ENCODE assay signal across 8 cellular contexts in genomic region chr11:34916810-34917780, GRCh38. TPM values are rescaled to one million over a fixed set of nuclear protein-coding genes. Genes with fewer than 3 reads are reported as not detected.
DNase-seq lines count a peak whose midpoint lies in the region; TF ChIP-seq lines count a peak whose summit lies in the region.

No MANE protein-coding gene starts in this region.

- peak overlapping the region; percentile 86 for H2AFZ ChIP-seq in GM23248

- H3K9me3 ChIP-seq in GM23248 (ENCODE audit: low read depth): no peaks in the 10 kb centered on the region
- H3K9me3 ChIP-seq in transverse colon: no peaks in the 10 kb centered on the region

- H3K79me2 ChIP-seq in GM23248 (ENCODE audit: insufficient read depth): peaks cover 86% of the 10 kb centered on the region

- H3F3A ChIP-seq in GM23248 (ENCODE audit: insufficient read depth): peaks cover 20% of the 10 kb centered on the region

- 9% methylated on average over 24 to 26 of the region's 26 CpGs for WGBS in GM23248 (ENCODE audit: low coverage in 1 of 2, low lambda C conversion rate in 2 of 2, missing lambda C conversion rate in 2 of 2), 2 experiments
- WGBS in lower leg skin, 2 donors: 11 to 12% methylated on average over 25 to 26 of the region's 26 CpGs
- WGBS in transverse colon (ENCODE audit: low coverage in 1 of 2), 2 donors: 12 to 38% methylated on average over 9 to 26 of the region's 26 CpGs

- no peak for TF ChIP-seq CTCF in cardiac fibroblast (IDR thresholded peaks at IDR 0.05; ENCODE audit: low read depth, low read length)
- TF ChIP-seq CTCF in lower leg skin (IDR thresholded peaks at IDR 0.05): no peak
- no peak for TF ChIP-seq CTCF in transverse colon (IDR thresholded peaks at IDR 0.05)

- in situ Hi-C loops in GM23248 (cut with MboI) (no loop called here), transverse colon (cut with MboI; ENCODE audit: low pct_ligation_motif_present in 1 of 4, low pct_unique_long_range_greater_than_20kb in 1 of 4, low sequenced_read_pairs in 3 of 4) (no loop called here)

- H3K4me1 ChIP-seq in GM23248 (ENCODE audit: insufficient read depth) (peaks cover 38% of the 10 kb centered on the region), transverse colon (peaks cover 9 to 30% (median 18%) of the 10 kb centered on the region in 4 donors)

- no peaks in the 10 kb centered on the region for H3K9me2 ChIP-seq in GM23248 (ENCODE audit: insufficient read depth)

- no peak for TF ChIP-seq POLR2A in lower leg skin (IDR thresholded peaks at IDR 0.05)
- TF ChIP-seq POLR2A in transverse colon (IDR thresholded peaks at IDR 0.05): no peak

- peak overlapping the region; percentile 96 for H3K9ac ChIP-seq in GM23248

- no peak for TF ChIP-seq EP300 in transverse colon (IDR thresholded peaks at IDR 0.05; ENCODE audit: low read depth)

- H3K27me3 ChIP-seq in GM23248 (replicated peaks; ENCODE audit: insufficient read depth): no peaks in the 10 kb centered on the region
- no peaks in the 10 kb centered on the region for H3K27me3 ChIP-seq in transverse colon

- intact Hi-C loops in lower leg skin (cut with DNase I; ENCODE audit: low total_unique reads): no loop called here
- intact Hi-C loops in transverse colon (cut with DNase I; ENCODE audit: low total_unique reads): no loop called here

- H3K4me2 ChIP-seq in GM23248 (ENCODE audit: unreplicated experiment): peak overlapping the region; percentile 95

- peak overlapping the region; percentile 92 for H3K4me3 ChIP-seq in GM23248
- peak overlapping the region; percentile 86 to 91 for H3K4me3 ChIP-seq in cardiac fibroblast (replicated peaks in 1 of 2; ENCODE audit: low read depth in 2 of 2, low read length in 2 of 2)
- H3K4me3 ChIP-seq in lower leg skin (ENCODE audit: low read depth, poor library complexity, severe bottlenecking): peak overlapping the region; percentile 87
- H3K4me3 ChIP-seq in transverse colon: peak overlapping the region; percentile 77 to 84 (median 80)

- H3K36me3 ChIP-seq in GM23248 (ENCODE audit: low read depth) (no peaks in the 10 kb centered on the region), transverse colon (no peaks in the 10 kb centered on the region)

- DNase-seq in NCI-H1417 (lab: John Stamatoyannopoulos, UW): peak in 2 of 3 experiments; percentile 19 to 62
- DNase-seq in NCI-H1417 treated with DMSO at 0.1 percent for 48 hours (lab: John Stamatoyannopoulos, UW): no peak
- DNase-seq in GM23248: peak; percentile 60
- DNase-seq in M059J (ENCODE audit: low read depth): peak; percentile 27
- DNase-seq in cardiac fibroblast (ENCODE audit: low read depth in 2 of 2): peak; percentile 27 to 50
- no peak for DNase-seq in lower leg skin (ENCODE audit: low spot score in 2 of 2)
- DNase-seq in transverse colon: no peak
- DNase-seq in effector CD8-positive, alpha-beta T cell (lab: John Stamatoyannopoulos, UW): no peak

- H4K20me1 ChIP-seq in GM23248 (ENCODE audit: insufficient read depth): no peaks in the 10 kb centered on the region

- peak overlapping the region; percentile 89 for H3K27ac ChIP-seq in GM23248
- H3K27ac ChIP-seq in transverse colon: peak overlapping the region; percentile 93 to 96 (median 96)

RNA-seq across cellular contexts. Expression of gene PDHX, which starts 0.7 kb away (rescaled TPM):
- 28.1 and 40.1 TPM in 2 replicates for total RNA-seq in GM23248 (2014; rRNA removed; shearing (Covaris generic))
- polyA plus RNA-seq in GM23248 (2016; fragmentation: Nextera tagmentation; extraction: Ambion mirVana): 33.4 and 36.1 TPM in 2 replicates
- 62.5 and 81.7 TPM in 2 replicates for total RNA-seq in M059J (2014; rRNA removed; shearing (Covaris generic))
- total RNA-seq in lower leg skin (10 to 100 TPM; 18.0 to 30.5 (median 26.2) TPM), transverse colon (10 to 100 TPM; 26.7 to 37.0 (median 36.7) TPM)

RNA-seq across cellular contexts. Expression of gene APIP, which starts 0.9 kb away (rescaled TPM):
- total RNA-seq in GM23248 (2014; rRNA removed; shearing (Covaris generic)): 22.5 and 23.1 TPM in 2 replicates
- polyA plus RNA-seq in GM23248 (2016; fragmentation: Nextera tagmentation; extraction: Ambion mirVana): 25.2 and 25.9 TPM in 2 replicates
- total RNA-seq in M059J (2014; rRNA removed; shearing (Covaris generic)): 55.0 and 82.5 TPM in 2 replicates
- total RNA-seq in lower leg skin (10 to 100 TPM in 3 of 4 donors, 1 to 10 TPM in 1; 9.9 to 16.1 (median 13.5) TPM), transverse colon (10 to 100 TPM in 3 of 4 donors, 1 to 10 TPM in 1; 9.2 to 44.3 (median 14.6) TPM)

Comparison
In these comparisons a context has a peak if more than half of its experiments do, and no peak if none do; other contexts are left out.
1. DNase-seq: peak in NCI-H1417 (2 of 3), GM23248 (single experiment), M059J (single experiment) and cardiac fibroblast (2 of 2); none in NCI-H1417 treated with DMSO at 0.1 percent for 48 hours (single experiment), lower leg skin (0 of 2), transverse colon (single experiment) and effector CD8-positive, alpha-beta T cell (single experiment).
2. Peak in every context shown above with its lines, with median percentiles within 50 percentile points of each other: H3K4me3 ChIP-seq.